Comparison of ENCODE assay signal across 18 cellular contexts in the genomic region with DNA sequence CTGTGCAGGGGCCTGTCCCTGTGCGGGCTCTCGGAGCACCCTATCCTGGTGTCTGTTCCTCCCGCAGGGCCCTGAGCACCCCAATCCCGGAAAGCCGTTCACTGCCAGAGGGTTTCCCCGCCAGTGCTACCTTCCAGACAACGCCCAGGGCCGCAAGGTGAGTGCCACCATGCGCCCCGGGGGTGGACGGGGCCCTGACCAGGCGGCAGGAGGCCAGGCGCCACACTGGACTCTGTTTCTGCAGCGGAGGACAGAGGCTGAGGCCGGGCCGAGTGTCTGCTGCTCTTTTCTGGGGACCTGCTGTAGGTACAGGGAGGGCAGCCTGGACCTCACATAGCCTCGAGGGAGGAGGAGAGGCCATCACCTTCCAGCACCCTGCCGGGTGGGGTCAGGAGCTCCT. TPM values are rescaled to one million over a fixed set of nuclear protein-coding genes. Genes with fewer than 3 reads are reported as not detected.
"Had no signal": no experiment of that assay in that cellular context is flagged by ENCODE, and none has a peak within 500 bp of the region (broad histone marks: within the 10 kb centered on the region; RNA-seq: fewer than 3 reads in every experiment).

No MANE protein-coding gene starts in this region.

RNA-seq across cellular contexts. Expression of a gene that starts 28.0 kb away (rescaled TPM):
- total RNA-seq: naive thymus-derived CD8-positive, alpha-beta T cell; natural killer cell treated with Interleukin-12 subunit alpha and Interleukin-12 subunit beta and Interleukin-15 and Interleukin-18, amount 100 ng/mL, for 72 hours; neural crest cell; omental fat pad; ovary; progenitor cell of endocrine pancreas; psoas muscle; renal cortical epithelial cell; right cardiac atrium; right lobe of liver; smooth muscle cell; spleen; suprapubic skin; testis; transverse colon; upper lobe of left lung; vagina had no signal
- polyA plus RNA-seq: naive thymus-derived CD8-positive, alpha-beta T cell; ovary; psoas muscle; right cardiac atrium; smooth muscle cell; spleen; thymus had no signal

RNA-seq across cellular contexts. Expression of a gene that starts 58.2 kb away (rescaled TPM):
- total RNA-seq: neural crest cell, smooth muscle cell had no signal
